In genomic region chr3:50155891-50156290, GRCh38 we compare ENCODE assay signal across 9 cellular contexts. TPM values are rescaled to one million over a fixed set of nuclear protein-coding genes. Genes with fewer than 3 reads are reported as not detected.
DNase-seq lines count a peak whose midpoint lies in the region; ATAC-seq lines count a peak whose summit lies in the region.
"Had no signal": no experiment of that assay in that cellular context is flagged by ENCODE, and none has a peak within 500 bp of the region (broad histone marks: within the 10 kb centered on the region; RNA-seq: fewer than 3 reads in every experiment).

No MANE protein-coding gene starts in this region.

- H3K9me3 ChIP-seq in adipocyte (ENCODE audit: control insufficient read depth, low read length): no peaks in the 10 kb centered on the region

- peaks cover 19% of the 10 kb centered on the region for H3K27me3 ChIP-seq in adipocyte (replicated peaks; ENCODE audit: control insufficient read depth, insufficient read depth, low read length)

- no peaks in the 10 kb centered on the region for H3K4me1 ChIP-seq in adipocyte (ENCODE audit: control insufficient read depth, insufficient read depth, low read length)

- no peak overlapping the region for H3K27ac Mint-ChIP-seq in T-helper 2 cell treated with Interferon-gamma antibody and Interleukin-4, amounts not matched to agents 5 μg/mL and 100 μg/mL, for 36 hours

- peak overlapping the region; percentile 41 for H3K4me3 ChIP-seq in adipocyte (ENCODE audit: low read length)

- no peak for ATAC-seq in HG02870 (IDR thresholded peaks at IDR 0.05; ENCODE audit: unreplicated experiment)

- H3K36me3 ChIP-seq in adipocyte (ENCODE audit: control insufficient read depth, insufficient read depth, low read length, severe bottlenecking): no peaks in the 10 kb centered on the region

- peaks cover 5% of the 10 kb centered on the region for H3K4me1 Mint-ChIP-seq in T-helper 2 cell treated with Interferon-gamma antibody and Interleukin-4, amounts not matched to agents 5 μg/mL and 100 μg/mL, for 36 hours (ENCODE audit: low read depth)

- peaks cover 35% of the 10 kb centered on the region for H3K27me3 Mint-ChIP-seq in T-helper 2 cell treated with Interferon-gamma antibody and Interleukin-4, amounts not matched to agents 5 μg/mL and 100 μg/mL, for 36 hours (ENCODE audit: low read depth)

- peak overlapping the region; percentile 74 for H3K4me3 Mint-ChIP-seq in T-helper 2 cell treated with Interferon-gamma antibody and Interleukin-4, amounts not matched to agents 5 μg/mL and 100 μg/mL, for 36 hours

- H3K36me3 Mint-ChIP-seq in T-helper 2 cell treated with Interferon-gamma antibody and Interleukin-4, amounts not matched to agents 5 μg/mL and 100 μg/mL, for 36 hours (ENCODE audit: low read depth): no peaks in the 10 kb centered on the region

- H3K9ac ChIP-seq in adipocyte (ENCODE audit: low read length): no peak overlapping the region

- H3K9me3 Mint-ChIP-seq in T-helper 2 cell treated with Interferon-gamma antibody and Interleukin-4, amounts not matched to agents 5 μg/mL and 100 μg/mL, for 36 hours: no peaks in the 10 kb centered on the region

- no peak for DNase-seq in T-helper 2 cell treated with Interferon-gamma antibody and Interleukin-4, amounts not matched to agents 5 μg/mL and 100 μg/mL, for 36 hours (ENCODE audit: low spot score)
- DNase-seq in T-helper 2 cell (no peak), adipocyte (ENCODE audit: low read depth) (no peak), left kidney (ENCODE audit: low read depth, low spot score) (peak; percentile 83), HUDEP-2 (lab: John Stamatoyannopoulos, UW; ENCODE audit: unreplicated experiment in 76 of 76) (no peak), substantia nigra (lab: John Stamatoyannopoulos, UW) (no peak)

- H3K27ac ChIP-seq in temporal lobe (ENCODE audit: low read depth, low read length): peak overlapping the region; percentile 27
- H3K27ac ChIP-seq in substantia nigra (ENCODE audit: low read depth, low read length, poor library complexity, severe bottlenecking): no peak overlapping the region

RNA-seq across cellular contexts. Expression of gene SEMA3F, which starts 0.8 kb away (rescaled TPM):
- 8.9 TPM for total RNA-seq in temporal lobe

RNA-seq across cellular contexts. Expression of gene GNAT1, which starts 35.5 kb away (rescaled TPM):
- not detected for total RNA-seq in temporal lobe
- total RNA-seq: T-helper 1 cell treated with Interleukin-12 subunit alpha and Interleukin-12 subunit beta and Interleukin-4 antibody, amounts not matched to agents 30 ng/mL and 1 ng/mL, for 36 hours had no signal

RNA-seq across cellular contexts. Expression of gene SLC38A3, which starts 49.2 kb away (rescaled TPM):
- 5.4 TPM for total RNA-seq in temporal lobe
- total RNA-seq: T-helper 1 cell treated with Interleukin-12 subunit alpha and Interleukin-12 subunit beta and Interleukin-4 antibody, amounts not matched to agents 30 ng/mL and 1 ng/mL, for 36 hours had no signal
